Comparison of ENCODE assay signal across 9 cellular contexts in the genomic region with DNA sequence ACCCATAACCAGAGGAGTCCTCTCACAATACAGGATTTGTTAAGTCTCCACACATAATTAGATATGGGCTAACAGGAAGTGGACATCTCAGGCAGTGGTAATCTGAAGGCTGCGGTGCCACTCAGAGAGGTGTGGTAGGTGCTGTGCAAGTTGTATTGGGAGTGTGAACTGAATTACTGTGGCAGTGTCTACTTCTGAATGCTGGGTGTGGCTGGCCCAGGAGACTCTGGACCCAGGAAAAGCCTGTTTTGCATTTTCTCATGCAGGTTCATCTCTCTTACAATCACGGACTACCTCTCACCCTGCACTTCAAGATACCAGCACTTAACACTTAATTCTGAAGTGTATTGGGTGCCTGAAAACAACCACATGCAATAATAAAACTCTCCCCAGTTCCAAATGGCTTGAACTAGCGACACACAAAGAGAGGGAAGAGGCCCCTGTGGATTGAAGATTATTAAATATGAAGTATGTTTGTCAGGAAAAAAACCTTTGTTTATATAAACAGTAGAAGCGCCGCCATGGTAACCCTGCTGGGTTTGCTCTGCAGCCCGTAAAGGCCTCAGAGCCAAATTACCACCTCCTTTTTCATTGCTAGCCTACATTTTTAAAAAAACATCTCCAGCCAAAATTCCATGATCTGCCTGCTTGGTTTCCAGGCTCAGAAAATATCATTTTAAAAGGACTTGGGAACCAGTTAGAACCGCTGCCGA.
DNase-seq lines count a peak whose midpoint lies in the region; ATAC-seq, FAIRE-seq and TF ChIP-seq lines count a peak whose summit lies in the region.
"Had no signal": no experiment of that assay in that cellular context is flagged by ENCODE, and none has a peak within 500 bp of the region (broad histone marks: within the 10 kb centered on the region; RNA-seq: fewer than 3 reads in every experiment).

No MANE protein-coding gene starts in this region.

- H3K36me3 ChIP-seq in bronchial epithelial cell (ENCODE audit: control insufficient read depth, insufficient read depth, low read length), result no peaks in the 10 kb centered on the region
- H3K36me3 ChIP-seq in lower lobe of right lung, result no peaks in the 10 kb centered on the region
- no peaks in the 10 kb centered on the region for H3K36me3 ChIP-seq in urinary bladder (ENCODE audit: insufficient read depth)

- no peaks in the 10 kb centered on the region for H3K9me3 ChIP-seq in lower lobe of right lung

- DNase-seq in NCI-H1694 (lab: John Stamatoyannopoulos, UW) (peak; percentile 34), NCI-H1694 treated with DMSO at 0.1 percent for 48 hours (lab: John Stamatoyannopoulos, UW) (no peak), bronchial epithelial cell (ENCODE audit: low read depth) (peak; percentile 29), lower lobe of right lung (peak; percentile 71), hypothalamus (lab: John Stamatoyannopoulos, UW) (no peak), germinal center (ENCODE audit: low spot score) (no peak)
- DNase-seq: activated CD4-positive, alpha-beta T cell treated with anti-CD3 and anti-CD28 coated beads, Interleukin-2, amount 10 ng/mL, durations not matched to agents 7 days and 5 days had no signal

- TF ChIP-seq CTCF in bronchial epithelial cell (IDR thresholded peaks at IDR 0.05; ENCODE audit: insufficient read depth, low read length, severe bottlenecking) (no peak), lower lobe of right lung (IDR thresholded peaks at IDR 0.05) (no peak)

- H3K27ac ChIP-seq in lower lobe of right lung (peak overlapping the region; percentile 85), urinary bladder (ENCODE audit: low read depth) (peak overlapping the region; percentile 42)

- no peak for FAIRE-seq in bronchial epithelial cell (lab: Jason Lieb, UNC)

- H3K4me3 ChIP-seq in bronchial epithelial cell (ENCODE audit: low read depth, low read length), result no peak overlapping the region
- H3K4me3 ChIP-seq in lower lobe of right lung, result no peak overlapping the region
- H3K4me3 ChIP-seq in urinary bladder (ENCODE audit: low read depth, low read length), result no peak overlapping the region

- 18% methylated on average over 8 of the region's 8 CpGs for WGBS in urinary bladder

- peaks cover 50% of the 10 kb centered on the region for H3K4me1 ChIP-seq in lower lobe of right lung
- H3K4me1 ChIP-seq in urinary bladder (ENCODE audit: insufficient read depth), result no peaks in the 10 kb centered on the region

- ATAC-seq in lower lobe of right lung (peak; percentile 50 to 64), HG02610 (IDR thresholded peaks at IDR 0.05; ENCODE audit: unreplicated experiment) (no peak)

- H3K27me3 ChIP-seq in bronchial epithelial cell (ENCODE audit: control insufficient read depth, insufficient read depth, low read length) (peaks cover 4% of the 10 kb centered on the region), lower lobe of right lung (ENCODE audit: low read depth) (peaks cover 10% of the 10 kb centered on the region)

- intact Hi-C loops in lower lobe of right lung (cut with DNase I), result no loop called here

Comparison
In these comparisons a context has a peak if more than half of its experiments do, and no peak if none do; other contexts are left out.
1. DNase-seq: peak in NCI-H1694 (single experiment), bronchial epithelial cell (single experiment) and lower lobe of right lung (single experiment); none in NCI-H1694 treated with DMSO at 0.1 percent for 48 hours (single experiment), hypothalamus (0 of 51) and germinal center (single experiment).